ENCODE assay signal across 1 cellular context in genomic region chr9:127644943-127645342, GRCh38.
TF ChIP-seq lines count a peak whose summit lies in the region.

No MANE protein-coding gene starts in this region.

TF ChIP-seq in K562, 482 proteins besides CTCF, POLR2A, EP300 and RAD21 (continued from another document):
- TF ChIP-seq FOXP1 (CRISPR knock-in tag; IDR thresholded peaks at IDR 0.05) (no peak), ZBTB49 (CRISPR knock-in tag; IDR thresholded peaks at IDR 0.05; ENCODE audit: borderline replicate concordance) (no peak), POLR2AphosphoS2 (IDR thresholded peaks at IDR 0.05; ENCODE audit: low read length) (no peak), CREB3 (tag; conservative IDR thresholded peaks at IDR 0.05; ENCODE audit: low read depth) (no peak), HES1 (IDR thresholded peaks at IDR 0.05; ENCODE audit: low read depth) (no peak), MIER1 (IDR thresholded peaks at IDR 0.05; ENCODE audit: low read depth) (no peak), GABPA (tag; conservative IDR thresholded peaks at IDR 0.05; ENCODE audit: low read depth) (no peak), ZNF175 (CRISPR knock-in tag; IDR thresholded peaks at IDR 0.05; ENCODE audit: low read depth) (no peak), ARID1B (IDR thresholded peaks at IDR 0.05) (no peak), ZC3H4 (CRISPR knock-in tag; IDR thresholded peaks at IDR 0.05; ENCODE audit: borderline replicate concordance) (no peak), MYBL2 (IDR thresholded peaks at IDR 0.05; ENCODE audit: low read depth) (no peak), MYBL2 (CRISPR knock-in tag; IDR thresholded peaks at IDR 0.05; ENCODE audit: borderline replicate concordance) (no peak)
